Comparison of ENCODE assay signal across 26 cellular contexts in the genomic region with DNA sequence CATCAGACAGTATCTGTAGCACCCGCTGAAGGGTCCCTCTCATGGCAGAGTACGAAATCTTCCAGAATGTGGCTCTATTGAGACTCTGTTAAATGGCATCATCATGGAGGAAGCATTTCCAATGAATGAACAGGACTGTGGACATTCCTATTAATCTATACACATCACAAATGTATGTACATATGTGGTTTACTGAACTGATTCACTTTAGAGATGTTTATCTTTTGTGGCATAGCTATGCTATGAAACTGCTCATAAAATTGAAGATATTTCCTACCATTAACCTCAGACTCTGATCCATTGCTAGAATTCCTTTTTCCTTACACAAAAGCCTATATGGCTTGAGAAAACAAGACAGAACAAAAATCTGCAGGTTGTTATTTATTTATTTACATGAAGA.
DNase-seq lines count a peak whose midpoint lies in the region; ATAC-seq, FAIRE-seq and TF ChIP-seq lines count a peak whose summit lies in the region.
"Had no signal": no experiment of that assay in that cellular context is flagged by ENCODE, and none has a peak within 500 bp of the region (broad histone marks: within the 10 kb centered on the region; RNA-seq: fewer than 3 reads in every experiment).

No MANE protein-coding gene starts in this region.

- intact Hi-C loops in Calu3 (cut with micrococcal nuclease; ENCODE audit: unreplicated experiment) = no loop called here

- H3K9ac ChIP-seq in adipocyte (ENCODE audit: low read length) = no peak overlapping the region

- no peaks in the 10 kb centered on the region for H3K9me3 ChIP-seq in adipocyte (ENCODE audit: control insufficient read depth, low read length)
- H3K9me3 ChIP-seq: gastroesophageal sphincter, pancreas, SJSA1, uterus had no signal

- H3K27me3 ChIP-seq in adipocyte (replicated peaks; ENCODE audit: control insufficient read depth, insufficient read depth, low read length) = no peaks in the 10 kb centered on the region
- H3K27me3 ChIP-seq: cardiac muscle cell, gastroesophageal sphincter, pancreas, SJSA1, uterus had no signal

- TF ChIP-seq CTCF in D721Med (IDR thresholded peaks at IDR 0.05; ENCODE audit: insufficient read depth, missing control alignments) (no peak), Calu3 (IDR thresholded peaks at IDR 0.05; ENCODE audit: unreplicated experiment) (no peak)

- H3K4me3 Mint-ChIP-seq in Calu3 (ENCODE audit: low read depth, unreplicated experiment) = no peak overlapping the region
- H3K4me3 Mint-ChIP-seq: CD4-positive, alpha-beta T cell; naive thymus-derived CD4-positive, alpha-beta T cell had no signal

- FAIRE-seq in D721Med (lab: Jason Lieb, UNC) = peak; percentile 72
- FAIRE-seq: pancreas had no signal

- no peak overlapping the region for H3K27ac Mint-ChIP-seq in Calu3 (ENCODE audit: unreplicated experiment)
- H3K27ac Mint-ChIP-seq: CD4-positive, alpha-beta T cell; naive thymus-derived CD4-positive, alpha-beta T cell had no signal

- H3K9me3 Mint-ChIP-seq in Calu3 (ENCODE audit: low read depth, unreplicated experiment) = no peaks in the 10 kb centered on the region

- no peaks in the 10 kb centered on the region for H3K36me3 ChIP-seq in adipocyte (ENCODE audit: control insufficient read depth, insufficient read depth, low read length, severe bottlenecking)
- H3K36me3 ChIP-seq: cardiac muscle cell, gastroesophageal sphincter, pancreas, SJSA1, uterus, WERI-Rb-1 had no signal

- BruUV-seq in Calu3 (replicated peaks; lab: Mats Ljungman, UMichigan) = no TSS peak

- DNase-seq in D721Med (ENCODE audit: insufficient read length, low spot score) = no peak
- DNase-seq in HT-29 (ENCODE audit: low spot score) = peak; percentile 35
- DNase-seq in adipocyte (ENCODE audit: low read depth) = peak; percentile 36
- DNase-seq in iris pigment epithelial cell (ENCODE audit: low read depth) = peak; percentile 36
- DNase-seq in medulla oblongata (ENCODE audit: extremely low spot score) = no peak
- no peak for DNase-seq in NK-92 treated with Interleukin-12 subunit alpha and Interleukin-12 subunit beta, amount 100 ng/mL, for 24 hours (lab: John Stamatoyannopoulos, UW)
- DNase-seq in Calu3 = no peak
- DNase-seq: ACHN; activated CD4-positive, alpha-beta T cell treated with anti-CD3 and anti-CD28 coated beads, Interleukin-2, amount 50 U/mL, for 4 hours; activated effector memory CD4-positive, alpha-beta T cell treated with Interleukin-2 at 50 U/mL for 16 hours; CD4-positive, alpha-beta T cell; kidney glomerular epithelial cell; mesendoderm; naive thymus-derived CD4-positive, alpha-beta T cell; NCI-H146; NCI-H82; OCI-M1; pancreas; right cardiac atrium; T-helper 2 cell; uterus; WERI-Rb-1 had no signal

- ATAC-seq in HG02981 (IDR thresholded peaks at IDR 0.05; ENCODE audit: unreplicated experiment) = no peak
- ATAC-seq: gastroesophageal sphincter; naive thymus-derived CD4-positive, alpha-beta T cell; pancreas; right cardiac atrium had no signal

- no peaks in the 10 kb centered on the region for H3K4me1 Mint-ChIP-seq in Calu3 (ENCODE audit: low read depth, unreplicated experiment)
- H3K4me1 Mint-ChIP-seq: naive thymus-derived CD4-positive, alpha-beta T cell had no signal

- H3K4me1 ChIP-seq in adipocyte (ENCODE audit: control insufficient read depth, insufficient read depth, low read length) = no peaks in the 10 kb centered on the region
- H3K4me1 ChIP-seq: gastroesophageal sphincter, pancreas, SJSA1, uterus had no signal

- CTCF ChIA-PET in Calu3 (lab: Charles Lee) = interaction anchor here (0.7 kb wide), 1 partner anchor 44 kb away, joined by 4 read pairs; no protein-coding TSS in a partner anchor

- no peaks in the 10 kb centered on the region for H3K27me3 Mint-ChIP-seq in Calu3 (ENCODE audit: unreplicated experiment)
- H3K27me3 Mint-ChIP-seq: CD4-positive, alpha-beta T cell; naive thymus-derived CD4-positive, alpha-beta T cell had no signal

- no peak overlapping the region for H3K4me3 ChIP-seq in adipocyte (ENCODE audit: low read length)
- H3K4me3 ChIP-seq: cardiac muscle cell, gastroesophageal sphincter, pancreas, SJSA1, uterus had no signal

- no peaks in the 10 kb centered on the region for H3K36me3 Mint-ChIP-seq in Calu3 (ENCODE audit: insufficient read depth, unreplicated experiment)
- H3K36me3 Mint-ChIP-seq: naive thymus-derived CD4-positive, alpha-beta T cell had no signal

Comparison
In these comparisons a context has a peak if more than half of its experiments do, and no peak if none do; other contexts are left out.
1. DNase-seq: peak in HT-29 (single experiment), adipocyte (single experiment) and iris pigment epithelial cell (single experiment); none in D721Med (single experiment), medulla oblongata (single experiment), NK-92 treated with Interleukin-12 subunit alpha and Interleukin-12 subunit beta, amount 100 ng/mL, for 24 hours (single experiment) and Calu3 (single experiment).